Comparison of ENCODE assay signal across 1 cellular context in the genomic region with DNA sequence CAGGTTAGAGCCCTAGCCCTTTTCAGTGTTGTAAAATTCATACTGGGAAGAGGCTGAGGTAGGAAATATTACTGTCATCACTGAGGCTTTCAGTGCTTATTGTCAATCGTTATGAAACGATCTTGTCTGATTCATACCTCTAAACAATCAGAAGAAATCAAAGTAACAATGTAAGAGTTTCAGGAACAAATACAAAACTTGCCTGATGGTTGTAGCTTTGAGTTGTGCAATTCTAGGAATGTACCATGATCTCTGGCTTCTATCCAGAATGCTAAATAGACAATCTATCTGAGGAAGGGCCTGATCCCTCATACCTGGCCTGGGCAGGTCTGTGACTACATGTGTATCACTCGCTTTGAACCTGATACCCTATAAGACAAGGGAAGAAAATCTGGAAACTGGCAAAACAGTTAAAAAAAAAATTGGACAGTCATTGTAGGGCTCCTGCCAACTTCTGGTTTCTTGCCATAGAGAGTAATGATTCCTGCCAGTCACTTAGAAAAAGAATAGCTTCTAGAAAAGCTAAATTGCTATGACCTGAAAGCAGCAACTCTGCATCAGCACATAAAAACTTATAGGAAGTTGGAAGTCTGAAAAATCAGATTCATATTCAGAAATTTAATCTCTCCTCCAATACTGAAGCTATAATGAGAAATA.
TF ChIP-seq lines count a peak whose summit lies in the region.

No MANE protein-coding gene starts in this region.

TF ChIP-seq in HepG2, 621 proteins besides CTCF, POLR2A, EP300 and RAD21 (continued from another document and continues in another):
- TF ChIP-seq, protein P1, sequence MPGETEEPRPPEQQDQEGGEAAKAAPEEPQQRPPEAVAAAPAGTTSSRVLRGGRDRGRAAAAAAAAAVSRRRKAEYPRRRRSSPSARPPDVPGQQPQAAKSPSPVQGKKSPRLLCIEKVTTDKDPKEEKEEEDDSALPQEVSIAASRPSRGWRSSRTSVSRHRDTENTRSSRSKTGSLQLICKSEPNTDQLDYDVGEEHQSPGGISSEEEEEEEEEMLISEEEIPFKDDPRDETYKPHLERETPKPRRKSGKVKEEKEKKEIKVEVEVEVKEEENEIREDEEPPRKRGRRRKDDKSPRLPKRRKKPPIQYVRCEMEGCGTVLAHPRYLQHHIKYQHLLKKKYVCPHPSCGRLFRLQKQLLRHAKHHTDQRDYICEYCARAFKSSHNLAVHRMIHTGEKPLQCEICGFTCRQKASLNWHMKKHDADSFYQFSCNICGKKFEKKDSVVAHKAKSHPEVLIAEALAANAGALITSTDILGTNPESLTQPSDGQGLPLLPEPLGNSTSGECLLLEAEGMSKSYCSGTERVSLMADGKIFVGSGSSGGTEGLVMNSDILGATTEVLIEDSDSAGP (CRISPR knock-in tag; IDR thresholded peaks at IDR 0.05; ENCODE audit: borderline replicate concordance) = no peak
- TF ChIP-seq ZNF790 (CRISPR knock-in tag; IDR thresholded peaks at IDR 0.05; ENCODE audit: borderline replicate concordance) = no peak
- TF ChIP-seq, protein P2, sequence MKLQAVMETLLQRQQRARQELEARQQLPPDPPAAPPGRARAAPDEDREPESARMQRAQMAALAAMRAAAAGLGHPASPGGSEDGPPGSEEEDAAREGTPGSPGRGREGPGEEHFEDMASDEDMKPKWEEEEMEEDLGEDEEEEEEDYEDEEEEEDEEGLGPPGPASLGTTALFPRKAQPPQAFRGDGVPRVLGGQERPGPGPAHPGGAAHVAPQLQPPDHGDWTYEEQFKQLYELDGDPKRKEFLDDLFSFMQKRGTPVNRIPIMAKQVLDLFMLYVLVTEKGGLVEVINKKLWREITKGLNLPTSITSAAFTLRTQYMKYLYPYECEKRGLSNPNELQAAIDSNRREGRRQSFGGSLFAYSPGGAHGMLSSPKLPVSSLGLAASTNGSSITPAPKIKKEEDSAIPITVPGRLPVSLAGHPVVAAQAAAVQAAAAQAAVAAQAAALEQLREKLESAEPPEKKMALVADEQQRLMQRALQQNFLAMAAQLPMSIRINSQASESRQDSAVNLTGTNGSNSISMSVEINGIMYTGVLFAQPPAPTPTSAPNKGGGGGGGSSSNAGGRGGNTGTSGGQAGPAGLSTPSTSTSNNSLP (IDR thresholded peaks at IDR 0.05; ENCODE audit: low read depth, low read length) = peak; percentile 84
- no peak for TF ChIP-seq ZNF775 (CRISPR knock-in tag; IDR thresholded peaks at IDR 0.05; ENCODE audit: borderline replicate concordance)
- TF ChIP-seq, protein P3, sequence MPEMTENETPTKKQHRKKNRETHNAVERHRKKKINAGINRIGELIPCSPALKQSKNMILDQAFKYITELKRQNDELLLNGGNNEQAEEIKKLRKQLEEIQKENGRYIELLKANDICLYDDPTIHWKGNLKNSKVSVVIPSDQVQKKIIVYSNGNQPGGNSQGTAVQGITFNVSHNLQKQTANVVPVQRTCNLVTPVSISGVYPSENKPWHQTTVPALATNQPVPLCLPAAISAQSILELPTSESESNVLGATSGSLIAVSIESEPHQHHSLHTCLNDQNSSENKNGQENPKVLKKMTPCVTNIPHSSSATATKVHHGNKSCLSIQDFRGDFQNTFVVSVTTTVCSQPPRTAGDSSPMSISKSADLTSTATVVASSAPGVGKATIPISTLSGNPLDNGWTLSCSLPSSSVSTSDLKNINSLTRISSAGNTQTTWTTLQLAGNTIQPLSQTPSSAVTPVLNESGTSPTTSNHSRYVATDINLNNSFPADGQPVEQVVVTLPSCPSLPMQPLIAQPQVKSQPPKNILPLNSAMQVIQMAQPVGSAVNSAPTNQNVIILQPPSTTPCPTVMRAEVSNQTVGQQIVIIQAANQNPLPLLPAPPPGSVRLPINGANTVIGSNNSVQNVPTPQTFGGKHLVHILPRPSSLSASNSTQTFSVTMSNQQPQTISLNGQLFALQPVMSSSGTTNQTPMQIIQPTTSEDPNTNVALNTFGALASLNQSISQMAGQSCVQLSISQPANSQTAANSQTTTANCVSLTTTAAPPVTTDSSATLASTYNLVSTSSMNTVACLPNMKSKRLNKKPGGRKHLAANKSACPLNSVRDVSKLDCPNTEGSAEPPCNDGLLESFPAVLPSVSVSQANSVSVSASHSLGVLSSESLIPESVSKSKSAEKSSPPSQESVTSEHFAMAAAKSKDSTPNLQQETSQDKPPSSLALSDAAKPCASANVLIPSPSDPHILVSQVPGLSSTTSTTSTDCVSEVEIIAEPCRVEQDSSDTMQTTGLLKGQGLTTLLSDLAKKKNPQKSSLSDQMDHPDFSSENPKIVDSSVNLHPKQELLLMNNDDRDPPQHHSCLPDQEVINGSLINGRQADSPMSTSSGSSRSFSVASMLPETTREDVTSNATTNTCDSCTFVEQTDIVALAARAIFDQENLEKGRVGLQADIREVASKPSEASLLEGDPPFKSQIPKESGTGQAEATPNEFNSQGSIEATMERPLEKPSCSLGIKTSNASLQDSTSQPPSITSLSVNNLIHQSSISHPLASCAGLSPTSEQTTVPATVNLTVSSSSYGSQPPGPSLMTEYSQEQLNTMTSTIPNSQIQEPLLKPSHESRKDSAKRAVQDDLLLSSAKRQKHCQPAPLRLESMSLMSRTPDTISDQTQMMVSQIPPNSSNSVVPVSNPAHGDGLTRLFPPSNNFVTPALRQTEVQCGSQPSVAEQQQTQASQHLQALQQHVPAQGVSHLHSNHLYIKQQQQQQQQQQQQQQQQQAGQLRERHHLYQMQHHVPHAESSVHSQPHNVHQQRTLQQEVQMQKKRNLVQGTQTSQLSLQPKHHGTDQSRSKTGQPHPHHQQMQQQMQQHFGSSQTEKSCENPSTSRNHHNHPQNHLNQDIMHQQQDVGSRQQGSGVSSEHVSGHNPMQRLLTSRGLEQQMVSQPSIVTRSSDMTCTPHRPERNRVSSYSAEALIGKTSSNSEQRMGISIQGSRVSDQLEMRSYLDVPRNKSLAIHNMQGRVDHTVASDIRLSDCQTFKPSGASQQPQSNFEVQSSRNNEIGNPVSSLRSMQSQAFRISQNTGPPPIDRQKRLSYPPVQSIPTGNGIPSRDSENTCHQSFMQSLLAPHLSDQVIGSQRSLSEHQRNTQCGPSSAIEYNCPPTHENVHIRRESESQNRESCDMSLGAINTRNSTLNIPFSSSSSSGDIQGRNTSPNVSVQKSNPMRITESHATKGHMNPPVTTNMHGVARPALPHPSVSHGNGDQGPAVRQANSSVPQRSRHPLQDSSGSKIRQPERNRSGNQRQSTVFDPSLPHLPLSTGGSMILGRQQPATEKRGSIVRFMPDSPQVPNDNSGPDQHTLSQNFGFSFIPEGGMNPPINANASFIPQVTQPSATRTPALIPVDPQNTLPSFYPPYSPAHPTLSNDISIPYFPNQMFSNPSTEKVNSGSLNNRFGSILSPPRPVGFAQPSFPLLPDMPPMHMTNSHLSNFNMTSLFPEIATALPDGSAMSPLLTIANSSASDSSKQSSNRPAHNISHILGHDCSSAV (CRISPR knock-in tag; IDR thresholded peaks at IDR 0.05; ENCODE audit: borderline replicate concordance) = no peak
- TF ChIP-seq, protein P4, sequence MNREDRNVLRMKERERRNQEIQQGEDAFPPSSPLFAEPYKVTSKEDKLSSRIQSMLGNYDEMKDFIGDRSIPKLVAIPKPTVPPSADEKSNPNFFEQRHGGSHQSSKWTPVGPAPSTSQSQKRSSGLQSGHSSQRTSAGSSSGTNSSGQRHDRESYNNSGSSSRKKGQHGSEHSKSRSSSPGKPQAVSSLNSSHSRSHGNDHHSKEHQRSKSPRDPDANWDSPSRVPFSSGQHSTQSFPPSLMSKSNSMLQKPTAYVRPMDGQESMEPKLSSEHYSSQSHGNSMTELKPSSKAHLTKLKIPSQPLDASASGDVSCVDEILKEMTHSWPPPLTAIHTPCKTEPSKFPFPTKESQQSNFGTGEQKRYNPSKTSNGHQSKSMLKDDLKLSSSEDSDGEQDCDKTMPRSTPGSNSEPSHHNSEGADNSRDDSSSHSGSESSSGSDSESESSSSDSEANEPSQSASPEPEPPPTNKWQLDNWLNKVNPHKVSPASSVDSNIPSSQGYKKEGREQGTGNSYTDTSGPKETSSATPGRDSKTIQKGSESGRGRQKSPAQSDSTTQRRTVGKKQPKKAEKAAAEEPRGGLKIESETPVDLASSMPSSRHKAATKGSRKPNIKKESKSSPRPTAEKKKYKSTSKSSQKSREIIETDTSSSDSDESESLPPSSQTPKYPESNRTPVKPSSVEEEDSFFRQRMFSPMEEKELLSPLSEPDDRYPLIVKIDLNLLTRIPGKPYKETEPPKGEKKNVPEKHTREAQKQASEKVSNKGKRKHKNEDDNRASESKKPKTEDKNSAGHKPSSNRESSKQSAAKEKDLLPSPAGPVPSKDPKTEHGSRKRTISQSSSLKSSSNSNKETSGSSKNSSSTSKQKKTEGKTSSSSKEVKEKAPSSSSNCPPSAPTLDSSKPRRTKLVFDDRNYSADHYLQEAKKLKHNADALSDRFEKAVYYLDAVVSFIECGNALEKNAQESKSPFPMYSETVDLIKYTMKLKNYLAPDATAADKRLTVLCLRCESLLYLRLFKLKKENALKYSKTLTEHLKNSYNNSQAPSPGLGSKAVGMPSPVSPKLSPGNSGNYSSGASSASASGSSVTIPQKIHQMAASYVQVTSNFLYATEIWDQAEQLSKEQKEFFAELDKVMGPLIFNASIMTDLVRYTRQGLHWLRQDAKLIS (CRISPR knock-in tag; IDR thresholded peaks at IDR 0.05) = no peak
- TF ChIP-seq SALL1 (CRISPR knock-in tag; IDR thresholded peaks at IDR 0.05) = peak; percentile 42; the same call in 1 of the 2 replicates
- TF ChIP-seq THYN1 (CRISPR knock-in tag; IDR thresholded peaks at IDR 0.05; ENCODE audit: borderline replicate concordance, low read depth) = no peak
- no peak for TF ChIP-seq CHD2 (IDR thresholded peaks at IDR 0.05; ENCODE audit: low read depth, low read length)
- TF ChIP-seq ZNF10 (CRISPR knock-in tag; IDR thresholded peaks at IDR 0.05; ENCODE audit: borderline replicate concordance, low read depth) = no peak
- TF ChIP-seq RFX5 (IDR thresholded peaks at IDR 0.05; ENCODE audit: low read depth, low read length) = no peak
- TF ChIP-seq HCFC1 (IDR thresholded peaks at IDR 0.05; ENCODE audit: low read depth, low read length) = no peak
- TF ChIP-seq GATAD2A (CRISPR knock-in tag; IDR thresholded peaks at IDR 0.05) = peak; percentile 70
- TF ChIP-seq SMC3 (IDR thresholded peaks at IDR 0.05; ENCODE audit: low read length) = peak; percentile 27; the same call in 1 of the 2 replicates
- 0 out of 2 replicates have a peak, but pooled peaks have one; percentile 28 for TF ChIP-seq ZNF772 (CRISPR knock-in tag; IDR thresholded peaks at IDR 0.05)
- peak; percentile 25; the same call in 1 of the 2 replicates for TF ChIP-seq CREM (IDR thresholded peaks at IDR 0.05)
- TF ChIP-seq CREM (CRISPR knock-in tag; IDR thresholded peaks at IDR 0.05) = no peak
- no peak for TF ChIP-seq ZNF766 (CRISPR knock-in tag; IDR thresholded peaks at IDR 0.05; ENCODE audit: borderline replicate concordance)
- TF ChIP-seq EED (CRISPR knock-in tag; IDR thresholded peaks at IDR 0.05) = no peak
- TF ChIP-seq HDAC2 (CRISPR knock-in tag; IDR thresholded peaks at IDR 0.05) = peak; percentile 31; the same call in 1 of the 2 replicates
- TF ChIP-seq, protein P5, sequence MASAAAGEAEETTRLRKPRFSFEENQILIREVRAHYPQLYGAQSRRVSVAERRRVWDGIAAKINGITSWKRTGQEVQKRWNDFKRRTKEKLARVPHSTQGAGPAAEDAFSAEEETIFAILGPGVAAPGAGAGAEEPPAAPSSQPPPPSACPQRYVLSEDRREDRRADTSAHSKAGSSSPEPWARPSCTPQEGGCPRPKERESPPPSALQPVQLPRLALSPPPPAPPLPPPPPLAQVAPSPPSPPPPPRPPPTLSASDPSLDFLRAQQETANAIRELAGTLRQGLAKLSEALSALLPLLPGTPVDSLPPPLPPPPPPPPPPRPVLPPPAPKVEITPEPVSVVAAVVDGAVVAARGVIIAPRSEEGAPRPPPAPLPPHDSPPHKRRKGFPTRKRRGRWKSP (CRISPR knock-in tag; IDR thresholded peaks at IDR 0.05) = no peak
- TF ChIP-seq RORA (CRISPR knock-in tag; IDR thresholded peaks at IDR 0.05) = no peak
- no peak for TF ChIP-seq SYNCRIP (IDR thresholded peaks at IDR 0.05; ENCODE audit: insufficient read depth, low read depth, low read length)
- 0 out of 2 replicates have a peak, but pooled peaks have one; percentile 10 for TF ChIP-seq MAFF (IDR thresholded peaks at IDR 0.05; ENCODE audit: low read depth, low read length)
- TF ChIP-seq ZNF333 (CRISPR knock-in tag; IDR thresholded peaks at IDR 0.05; ENCODE audit: borderline replicate concordance) = no peak
- TF ChIP-seq ZNF709 (CRISPR knock-in tag; IDR thresholded peaks at IDR 0.05) = no peak
- TF ChIP-seq, protein P6, sequence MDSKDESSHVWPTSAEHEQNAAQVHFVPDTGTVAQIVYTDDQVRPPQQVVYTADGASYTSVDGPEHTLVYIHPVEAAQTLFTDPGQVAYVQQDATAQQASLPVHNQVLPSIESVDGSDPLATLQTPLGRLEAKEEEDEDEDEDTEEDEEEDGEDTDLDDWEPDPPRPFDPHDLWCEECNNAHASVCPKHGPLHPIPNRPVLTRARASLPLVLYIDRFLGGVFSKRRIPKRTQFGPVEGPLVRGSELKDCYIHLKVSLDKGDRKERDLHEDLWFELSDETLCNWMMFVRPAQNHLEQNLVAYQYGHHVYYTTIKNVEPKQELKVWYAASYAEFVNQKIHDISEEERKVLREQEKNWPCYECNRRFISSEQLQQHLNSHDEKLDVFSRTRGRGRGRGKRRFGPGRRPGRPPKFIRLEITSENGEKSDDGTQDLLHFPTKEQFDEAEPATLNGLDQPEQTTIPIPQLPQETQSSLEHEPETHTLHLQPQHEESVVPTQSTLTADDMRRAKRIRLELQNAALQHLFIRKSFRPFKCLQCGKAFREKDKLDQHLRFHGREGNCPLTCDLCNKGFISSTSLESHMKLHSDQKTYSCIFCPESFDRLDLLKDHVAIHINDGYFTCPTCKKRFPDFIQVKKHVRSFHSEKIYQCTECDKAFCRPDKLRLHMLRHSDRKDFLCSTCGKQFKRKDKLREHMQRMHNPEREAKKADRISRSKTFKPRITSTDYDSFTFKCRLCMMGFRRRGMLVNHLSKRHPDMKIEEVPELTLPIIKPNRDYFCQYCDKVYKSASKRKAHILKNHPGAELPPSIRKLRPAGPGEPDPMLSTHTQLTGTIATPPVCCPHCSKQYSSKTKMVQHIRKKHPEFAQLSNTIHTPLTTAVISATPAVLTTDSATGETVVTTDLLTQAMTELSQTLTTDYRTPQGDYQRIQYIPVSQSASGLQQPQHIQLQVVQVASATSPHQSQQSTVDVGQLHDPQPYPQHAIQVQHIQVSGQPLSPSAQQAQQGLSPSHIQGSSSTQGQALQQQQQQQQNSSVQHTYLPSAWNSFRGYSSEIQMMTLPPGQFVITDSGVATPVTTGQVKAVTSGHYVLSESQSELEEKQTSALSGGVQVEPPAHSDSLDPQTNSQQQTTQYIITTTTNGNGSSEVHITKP (CRISPR knock-in tag; IDR thresholded peaks at IDR 0.05; ENCODE audit: low read depth) = peak; percentile 95
- TF ChIP-seq IRF2 (CRISPR knock-in tag; IDR thresholded peaks at IDR 0.05) = no peak
- no peak for TF ChIP-seq ZNF747 (CRISPR knock-in tag; IDR thresholded peaks at IDR 0.05; ENCODE audit: borderline replicate concordance)
- TF ChIP-seq KDM4B (CRISPR knock-in tag; IDR thresholded peaks at IDR 0.05) = no peak
